Comparison of ENCODE assay signal across 13 cellular contexts in genomic region chr2:203997481-203997880, GRCh38.
DNase-seq lines count a peak whose midpoint lies in the region; ATAC-seq and TF ChIP-seq lines count a peak whose summit lies in the region.
"Had no signal": no experiment of that assay in that cellular context is flagged by ENCODE, and none has a peak within 500 bp of the region (broad histone marks: within the 10 kb centered on the region; RNA-seq: fewer than 3 reads in every experiment).

No MANE protein-coding gene starts in this region.

- H3K9me3 Mint-ChIP-seq in naive thymus-derived CD4-positive, alpha-beta T cell = peaks cover 0 to 10% (median 0%) of the 10 kb centered on the region in 11 donors

- TF ChIP-seq CTCF in OCI-LY3 (IDR thresholded peaks at IDR 0.05; ENCODE audit: low read depth, low read length) (no peak), vagina (IDR thresholded peaks at IDR 0.05) (no peak)

- H3K36me3 ChIP-seq in OCI-LY3 (replicated peaks; ENCODE audit: low read depth, low read length) = peaks cover 11% of the 10 kb centered on the region
- no peaks in the 10 kb centered on the region for H3K36me3 ChIP-seq in vagina
- H3K36me3 ChIP-seq in naive thymus-derived CD4-positive, alpha-beta T cell (ENCODE audit: control insufficient read depth in 2 of 3, insufficient read depth in 3 of 3, low read length in 3 of 3) = no peaks in the 10 kb centered on the region

- no peaks in the 10 kb centered on the region for H3K27me3 Mint-ChIP-seq in naive thymus-derived CD4-positive, alpha-beta T cell

- peaks cover 0 to 24% (median 0%) of the 10 kb centered on the region in 5 donors for H3K36me3 Mint-ChIP-seq in naive thymus-derived CD4-positive, alpha-beta T cell
- H3K36me3 Mint-ChIP-seq: memory B cell had no signal

- H3K4me2 ChIP-seq in OCI-LY3 (ENCODE audit: low read length) = peak overlapping the region; percentile 49

- POLR2A ChIA-PET in naive thymus-derived CD4-positive, alpha-beta T cell (lab: Charles Lee) = no interaction called here

- no peak for TF ChIP-seq POLR2A in vagina (IDR thresholded peaks at IDR 0.05)

- peak overlapping the region; percentile 74 for H3K9ac ChIP-seq in OCI-LY3 (ENCODE audit: low read length)

- intact Hi-C loops in vagina (cut with DNase I) = no loop called here
- intact Hi-C loops in naive thymus-derived CD4-positive, alpha-beta T cell (cut with micrococcal nuclease) = no loop called here

- H3K27ac ChIP-seq in OCI-LY3 (ENCODE audit: low read length) (peak overlapping the region; percentile 89), vagina (no peak overlapping the region)
- no peak overlapping the region for H3K27ac ChIP-seq in naive thymus-derived CD4-positive, alpha-beta T cell (ENCODE audit: low read depth, low read length)

- ATAC-seq in GM18499 (IDR thresholded peaks at IDR 0.05; ENCODE audit: insufficient read depth, unreplicated experiment) (peak; percentile 45), GM19043 (IDR thresholded peaks at IDR 0.05; ENCODE audit: low read depth, unreplicated experiment) (peak; percentile 50), HG02870 (IDR thresholded peaks at IDR 0.05; ENCODE audit: unreplicated experiment) (peak; percentile 62)
- no peak for ATAC-seq in naive thymus-derived CD4-positive, alpha-beta T cell

- peak overlapping the region; percentile 25 for H3K4me3 ChIP-seq in OCI-LY3 (ENCODE audit: low read length)
- no peak overlapping the region for H3K4me3 ChIP-seq in vagina
- no peak overlapping the region for H3K4me3 ChIP-seq in naive thymus-derived CD4-positive, alpha-beta T cell (ENCODE audit: low read length)

- no peak overlapping the region for H2AFZ ChIP-seq in OCI-LY3 (ENCODE audit: low read depth, low read length)

- H4K20me1 ChIP-seq in OCI-LY3 (ENCODE audit: insufficient read depth, low read length) = no peaks in the 10 kb centered on the region

- H3K4me3 Mint-ChIP-seq in naive thymus-derived CD4-positive, alpha-beta T cell = no peak overlapping the region
- H3K4me3 Mint-ChIP-seq: B cell, memory B cell had no signal

- peak overlapping the region in 1 of 9 donors; percentile 68 for H3K27ac Mint-ChIP-seq in naive thymus-derived CD4-positive, alpha-beta T cell
- H3K27ac Mint-ChIP-seq: B cell, memory B cell had no signal

- H3K9me3 ChIP-seq in OCI-LY3 (ENCODE audit: insufficient read depth, low read length) (peaks cover 11% of the 10 kb centered on the region; the same call in 1 of the 2 replicates), vagina (no peaks in the 10 kb centered on the region)
- H3K9me3 ChIP-seq in naive thymus-derived CD4-positive, alpha-beta T cell (ENCODE audit: control insufficient read depth in 2 of 3, low read length in 3 of 3) = no peaks in the 10 kb centered on the region

- H3K27me3 ChIP-seq in OCI-LY3 (ENCODE audit: low read depth, low read length) (no peaks in the 10 kb centered on the region), vagina (no peaks in the 10 kb centered on the region)
- H3K27me3 ChIP-seq in naive thymus-derived CD4-positive, alpha-beta T cell (ENCODE audit: control insufficient read depth in 2 of 2, insufficient read depth in 2 of 2, low read length in 2 of 2) = no peaks in the 10 kb centered on the region

- DNase-seq in GM19238 (ENCODE audit: insufficient read length, low spot score) (no peak), vagina (ENCODE audit: extremely low spot score in 2 of 2) (no peak), NOMO-1 treated with DMSO at 0.1 percent for 48 hours (lab: John Stamatoyannopoulos, UW; ENCODE audit: unreplicated experiment) (no peak)
- no peak for DNase-seq in naive thymus-derived CD4-positive, alpha-beta T cell
- DNase-seq: activated CD8-positive, alpha-beta memory T cell treated with anti-CD3 and anti-CD28 coated beads, Interleukin-2, amount 50 U/mL, for 4 hours; Karpas-422; NCI-H748 treated with DMSO at 0.1 percent for 48 hours had no signal

- H3K4me1 ChIP-seq in OCI-LY3 (ENCODE audit: low read length) = peaks cover 74% of the 10 kb centered on the region
- no peaks in the 10 kb centered on the region for H3K4me1 ChIP-seq in vagina
- H3K4me1 ChIP-seq in naive thymus-derived CD4-positive, alpha-beta T cell (ENCODE audit: control insufficient read depth in 2 of 2, insufficient read depth in 2 of 2, low read length in 2 of 2) = peaks cover 34 to 56% of the 10 kb centered on the region in 2 donors

- CTCF ChIA-PET in naive thymus-derived CD4-positive, alpha-beta T cell (lab: Charles Lee) = no interaction called here

- H3K4me1 Mint-ChIP-seq in naive thymus-derived CD4-positive, alpha-beta T cell = peaks cover 30 to 60% (median 51%) of the 10 kb centered on the region in 7 donors
- H3K4me1 Mint-ChIP-seq: B cell, memory B cell had no signal

- no peaks in the 10 kb centered on the region for H3K79me2 ChIP-seq in OCI-LY3 (ENCODE audit: low read length)
